8 cellular contexts compared by ENCODE assay signal in the genomic region with DNA sequence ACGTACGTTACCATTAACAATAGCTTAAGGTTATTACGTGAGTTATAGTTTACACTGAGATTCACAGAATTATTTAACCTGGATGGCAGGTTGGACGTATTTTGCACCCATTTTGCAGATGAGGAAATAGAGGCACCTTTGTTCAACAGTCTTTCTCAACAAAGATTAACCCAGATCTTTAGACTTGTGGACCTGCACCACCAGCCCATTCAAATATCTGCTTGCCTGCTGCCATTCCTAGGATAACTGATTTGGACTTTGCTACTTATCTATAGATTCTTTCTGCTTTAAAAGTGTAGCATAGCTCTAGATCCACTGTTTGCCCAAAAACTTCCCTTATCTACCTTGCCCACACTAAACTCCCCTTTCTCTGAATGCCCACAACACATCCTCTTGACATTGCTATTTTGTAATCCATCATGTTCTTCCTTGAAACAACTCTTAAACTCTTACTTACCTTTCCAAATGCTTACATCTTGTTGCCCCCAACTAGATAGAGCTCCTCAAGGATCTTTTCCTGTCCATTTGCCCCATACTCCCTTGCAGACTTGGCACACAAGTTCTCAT. TPM values are rescaled to one million over a fixed set of nuclear protein-coding genes. Genes with fewer than 3 reads are reported as not detected.
DNase-seq lines count a peak whose midpoint lies in the region; ATAC-seq and TF ChIP-seq lines count a peak whose summit lies in the region.

No MANE protein-coding gene starts in this region.

- no peaks in the 10 kb centered on the region for H3K9me3 ChIP-seq in CD4-positive, CD25-positive, alpha-beta regulatory T cell (ENCODE audit: control insufficient read depth in 2 of 2, low read length in 2 of 2)

- peak overlapping the region; percentile 91 for H3K27ac ChIP-seq in CD4-positive, CD25-positive, alpha-beta regulatory T cell (ENCODE audit: insufficient read depth, low read length, poor library complexity, severe bottlenecking)
- H3K27ac ChIP-seq in HL-60 (replicated peaks), result peak overlapping the region; percentile 79

- H3K27me3 ChIP-seq in CD4-positive, CD25-positive, alpha-beta regulatory T cell (ENCODE audit: control insufficient read depth, insufficient read depth, low read length), result no peaks in the 10 kb centered on the region
- H3K27me3 ChIP-seq in HL-60 (ENCODE audit: insufficient read depth, poor library complexity, severe bottlenecking), result no peaks in the 10 kb centered on the region

- no peak for TF ChIP-seq CTCF in HL-60 (IDR thresholded peaks at IDR 0.05; ENCODE audit: insufficient read depth, low read length)

- H3K36me3 ChIP-seq in CD4-positive, CD25-positive, alpha-beta regulatory T cell (ENCODE audit: control insufficient read depth, insufficient read depth, low read length), result no peaks in the 10 kb centered on the region

- peaks cover 0 to 4% (median 0%) of the 10 kb centered on the region in 7 donors for H3K9me3 Mint-ChIP-seq in CD4-positive, CD25-positive, alpha-beta regulatory T cell
- H3K9me3 Mint-ChIP-seq in activated CD8-positive, alpha-beta T cell treated with anti-CD3 and anti-CD28 coated beads, Interleukin-2, amount 10 ng/mL, durations not matched to agents 7 days and 5 days (ENCODE audit: insufficient read depth), result peaks cover 6% of the 10 kb centered on the region
- H3K9me3 Mint-ChIP-seq in naive thymus-derived CD8-positive, alpha-beta T cell, result peaks cover 0 to 5% (median 0%) of the 10 kb centered on the region in 9 donors

- no peaks in the 10 kb centered on the region for H3K27me3 Mint-ChIP-seq in CD4-positive, CD25-positive, alpha-beta regulatory T cell
- H3K27me3 Mint-ChIP-seq in activated CD8-positive, alpha-beta T cell treated with anti-CD3 and anti-CD28 coated beads, Interleukin-2, amount 10 ng/mL, durations not matched to agents 7 days and 5 days (ENCODE audit: low read depth), result no peaks in the 10 kb centered on the region
- H3K27me3 Mint-ChIP-seq in naive thymus-derived CD8-positive, alpha-beta T cell, result no peaks in the 10 kb centered on the region

- peaks cover 30% of the 10 kb centered on the region for H3K4me1 ChIP-seq in CD4-positive, CD25-positive, alpha-beta regulatory T cell (ENCODE audit: control insufficient read depth, insufficient read depth, low read length, poor library complexity, severe bottlenecking)

- H3K4me3 Mint-ChIP-seq in CD4-positive, CD25-positive, alpha-beta regulatory T cell, result peak overlapping the region in 3 of 4 donors; percentile 37 to 87 (median 79)
- peak overlapping the region; percentile 10 for H3K4me3 Mint-ChIP-seq in activated CD8-positive, alpha-beta T cell treated with anti-CD3 and anti-CD28 coated beads, Interleukin-2, amount 10 ng/mL, durations not matched to agents 7 days and 5 days
- peak overlapping the region; percentile 55 to 85 (median 74) for H3K4me3 Mint-ChIP-seq in naive thymus-derived CD8-positive, alpha-beta T cell

- DNase-seq in CD4-positive, CD25-positive, alpha-beta regulatory T cell, result no peak
- DNase-seq in HL-60 (ENCODE audit: low read depth in 1 of 2, low spot score in 1 of 2) (peak in 1 of 2 experiments; percentile 36), NCI-H748 (lab: John Stamatoyannopoulos, UW; ENCODE audit: unreplicated experiment) (no peak), HEK293T (ENCODE audit: extremely low spot score) (no peak)
- DNase-seq in activated CD8-positive, alpha-beta T cell treated with anti-CD3 and anti-CD28 coated beads, Interleukin-2, amount 10 ng/mL, durations not matched to agents 7 days and 5 days, result no peak
- DNase-seq in naive thymus-derived CD8-positive, alpha-beta T cell, result no peak

- no peak for ATAC-seq in CD4-positive, CD25-positive, alpha-beta regulatory T cell (ENCODE audit: low read depth in 2 of 2)
- ATAC-seq in activated CD8-positive, alpha-beta T cell treated with anti-CD3 and anti-CD28 coated beads, Interleukin-2, amount 10 ng/mL, durations not matched to agents 7 days and 5 days, result no peak
- no peak for ATAC-seq in naive thymus-derived CD8-positive, alpha-beta T cell
- ATAC-seq in HG02840 (IDR thresholded peaks at IDR 0.05; ENCODE audit: low FRiP score, unreplicated experiment) (no peak), HG02798 (IDR thresholded peaks at IDR 0.05; ENCODE audit: poor library complexity, unreplicated experiment) (no peak)

- H3K4me3 ChIP-seq in CD4-positive, CD25-positive, alpha-beta regulatory T cell (ENCODE audit: low read depth, low read length), result peak overlapping the region; percentile 61
- no peak overlapping the region for H3K4me3 ChIP-seq in HL-60 (replicated peaks; ENCODE audit: insufficient read depth, low read length)

- H3K27ac Mint-ChIP-seq in CD4-positive, CD25-positive, alpha-beta regulatory T cell, result peak overlapping the region; percentile 97 to 100 (median 99)
- H3K27ac Mint-ChIP-seq in activated CD8-positive, alpha-beta T cell treated with anti-CD3 and anti-CD28 coated beads, Interleukin-2, amount 10 ng/mL, durations not matched to agents 7 days and 5 days, result peak overlapping the region; percentile 72
- H3K27ac Mint-ChIP-seq in naive thymus-derived CD8-positive, alpha-beta T cell, result peak overlapping the region; percentile 83 to 98 (median 95)

- H3K4me1 Mint-ChIP-seq in CD4-positive, CD25-positive, alpha-beta regulatory T cell, result peaks cover 29 to 45% (median 39%) of the 10 kb centered on the region in 4 donors
- H3K4me1 Mint-ChIP-seq in activated CD8-positive, alpha-beta T cell treated with anti-CD3 and anti-CD28 coated beads, Interleukin-2, amount 10 ng/mL, durations not matched to agents 7 days and 5 days (ENCODE audit: low read depth), result peaks cover 35% of the 10 kb centered on the region
- peaks cover 17 to 53% (median 34%) of the 10 kb centered on the region in 4 donors for H3K4me1 Mint-ChIP-seq in naive thymus-derived CD8-positive, alpha-beta T cell

- POLR2A ChIA-PET in activated CD8-positive, alpha-beta T cell treated with anti-CD3 and anti-CD28 coated beads, Interleukin-2, amount 10 ng/mL, durations not matched to agents 7 days and 5 days (lab: Charles Lee), result interaction anchor here (0.6 to 4.3 kb wide), 10 partner anchors 9 to 296 kb away, joined by 3 to 26 read pairs (median 7); a partner anchor contains a TSS
- POLR2A ChIA-PET in naive thymus-derived CD8-positive, alpha-beta T cell (lab: Charles Lee), result interaction anchor here (0.7 to 3.8 kb wide), 10 partner anchors 9 to 117 kb away, joined by 3 to 23 read pairs (median 6); a partner anchor contains a TSS
- POLR2A ChIA-PET in HEK293T (lab: Yijun Ruan, JAX), result no interaction called here

- no peaks in the 10 kb centered on the region for H3K36me3 Mint-ChIP-seq in CD4-positive, CD25-positive, alpha-beta regulatory T cell
- H3K36me3 Mint-ChIP-seq in activated CD8-positive, alpha-beta T cell treated with anti-CD3 and anti-CD28 coated beads, Interleukin-2, amount 10 ng/mL, durations not matched to agents 7 days and 5 days (ENCODE audit: low read depth), result peaks cover 9% of the 10 kb centered on the region
- no peaks in the 10 kb centered on the region for H3K36me3 Mint-ChIP-seq in naive thymus-derived CD8-positive, alpha-beta T cell

- CTCF ChIA-PET in activated CD8-positive, alpha-beta T cell treated with anti-CD3 and anti-CD28 coated beads, Interleukin-2, amount 10 ng/mL, durations not matched to agents 7 days and 5 days (lab: Charles Lee), result interaction anchor here (0.8 to 6.5 kb wide), 18 partner anchors 11 to 197 kb away, joined by 3 to 88 read pairs (median 4); a partner anchor contains a TSS
- CTCF ChIA-PET in HEK293T (lab: Yijun Ruan, JAX), result interaction anchor here (2.2 kb wide), 1 partner anchor 11 kb away, joined by 15 read pairs; no protein-coding TSS in a partner anchor

TF ChIP-seq in HEK293T, 16 proteins besides CTCF, POLR2A, EP300 and RAD21:
- TF ChIP-seq ARNT (IDR thresholded peaks at IDR 0.05) (no peak), L3MBTL2 (conservative IDR thresholded peaks at IDR 0.05) (no peak), FOXM1 (IDR thresholded peaks at IDR 0.05; ENCODE audit: borderline replicate concordance) (no peak), NFRKB (IDR thresholded peaks at IDR 0.05) (no peak), HDGF (IDR thresholded peaks at IDR 0.05; ENCODE audit: borderline replicate concordance) (no peak), FOXK2 (IDR thresholded peaks at IDR 0.05) (no peak), LEF1 (IDR thresholded peaks at IDR 0.05; ENCODE audit: borderline replicate concordance) (no peak), SUZ12 (IDR thresholded peaks at IDR 0.05) (no peak), FOXA1 (IDR thresholded peaks at IDR 0.05) (no peak), BHLHE40 (IDR thresholded peaks at IDR 0.05; ENCODE audit: borderline replicate concordance) (no peak), ZNF384 (IDR thresholded peaks at IDR 0.05) (no peak), CTBP1 (IDR thresholded peaks at IDR 0.05; ENCODE audit: borderline replicate concordance) (no peak), SP1 (IDR thresholded peaks at IDR 0.05) (no peak), ELF4 (IDR thresholded peaks at IDR 0.05) (no peak), TARDBP (IDR thresholded peaks at IDR 0.05) (no peak)
- TF ChIP-seq, protein P1, sequence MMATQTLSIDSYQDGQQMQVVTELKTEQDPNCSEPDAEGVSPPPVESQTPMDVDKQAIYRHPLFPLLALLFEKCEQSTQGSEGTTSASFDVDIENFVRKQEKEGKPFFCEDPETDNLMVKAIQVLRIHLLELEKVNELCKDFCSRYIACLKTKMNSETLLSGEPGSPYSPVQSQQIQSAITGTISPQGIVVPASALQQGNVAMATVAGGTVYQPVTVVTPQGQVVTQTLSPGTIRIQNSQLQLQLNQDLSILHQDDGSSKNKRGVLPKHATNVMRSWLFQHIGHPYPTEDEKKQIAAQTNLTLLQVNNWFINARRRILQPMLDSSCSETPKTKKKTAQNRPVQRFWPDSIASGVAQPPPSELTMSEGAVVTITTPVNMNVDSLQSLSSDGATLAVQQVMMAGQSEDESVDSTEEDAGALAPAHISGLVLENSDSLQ (IDR thresholded peaks at IDR 0.05), result no peak

RNA-seq across cellular contexts. Expression of a gene that starts 56.4 kb away (rescaled TPM):
- 3,783 TPM for total RNA-seq in CD4-positive, CD25-positive, alpha-beta regulatory T cell
- polyA plus RNA-seq in CD4-positive, CD25-positive, alpha-beta regulatory T cell, result 100 to 1,000 TPM in 2 of 4 donors, 10 to 100 TPM in 2; 70.5 to 103 (median 86.4) TPM
- total RNA-seq in activated CD8-positive, alpha-beta T cell treated with anti-CD3 and anti-CD28 coated beads, Interleukin-2, amount 10 ng/mL, durations not matched to agents 7 days and 5 days, result 10 to 100 TPM; 29.6 to 34.5 TPM
- total RNA-seq in naive thymus-derived CD8-positive, alpha-beta T cell, result 100 to 1,000 TPM; 108 to 114 TPM
- 100 to 1,000 TPM in 1 of 3 donors, 10 to 100 TPM in 2; 61.5 to 139 (median 84.3) TPM for polyA plus RNA-seq in naive thymus-derived CD8-positive, alpha-beta T cell

Comparison
In these comparisons a context has a peak if more than half of its experiments do, and no peak if none do; other contexts are left out.
1. H3K4me3 Mint-ChIP-seq: peak in every context shown above with its lines; median percentile 79 in CD4-positive, CD25-positive, alpha-beta regulatory T cell; 74 in naive thymus-derived CD8-positive, alpha-beta T cell; 10 in activated CD8-positive, alpha-beta T cell treated with anti-CD3 and anti-CD28 coated beads, Interleukin-2, amount 10 ng/mL, durations not matched to agents 7 days and 5 days.
2. RNA of a gene that starts 56.4 kb away (total RNA-seq): 3,783 TPM in CD4-positive, CD25-positive, alpha-beta regulatory T cell (single experiment); 108 to 114 TPM in naive thymus-derived CD8-positive, alpha-beta T cell and 29.6 to 34.5 TPM in activated CD8-positive, alpha-beta T cell treated with anti-CD3 and anti-CD28 coated beads, Interleukin-2, amount 10 ng/mL, durations not matched to agents 7 days and 5 days; every median in the first group is over 10 times any median in the second.
3. Peak in every context shown above with its lines, with median percentiles within 50 percentile points of each other: H3K27ac Mint-ChIP-seq.